ENCODE assay signal across 8 cellular contexts in the genomic region with DNA sequence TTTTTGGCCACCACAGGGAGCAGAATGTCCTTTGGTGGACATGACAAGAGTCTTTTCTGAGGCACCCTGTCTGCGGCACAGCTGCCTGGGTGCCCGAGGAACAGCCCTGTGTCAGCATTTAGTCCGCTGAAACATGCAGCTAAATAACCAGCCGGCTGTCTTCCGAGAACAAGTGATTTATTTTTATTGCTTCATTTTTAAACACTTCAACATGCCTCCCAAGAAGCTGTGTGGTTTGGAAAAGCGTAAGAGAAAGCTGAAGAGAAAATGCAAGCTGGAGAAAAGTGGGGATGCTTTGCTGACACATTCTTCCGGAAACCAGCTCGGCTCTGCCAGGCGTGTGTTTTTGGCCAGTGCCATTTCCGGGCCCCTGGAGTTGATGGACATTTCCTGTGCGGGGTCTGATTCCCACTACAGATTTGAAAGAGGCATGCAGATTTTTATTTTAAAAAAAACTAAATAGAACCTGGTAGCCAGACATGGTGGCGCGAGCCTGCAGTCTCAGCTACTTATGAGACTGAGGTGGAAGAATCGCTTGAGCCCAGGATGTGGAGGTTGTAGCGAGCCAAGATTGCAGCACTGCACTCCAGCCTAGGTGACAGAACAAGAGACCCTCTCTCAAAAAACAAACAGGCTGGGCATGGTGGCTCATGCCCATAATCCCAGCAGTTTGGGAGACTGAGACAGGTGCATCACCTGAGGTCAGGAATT.
A peak's percentile ranks its signal among the peaks of the same experiment; 100 is the strongest.
DNase-seq lines count a peak whose midpoint lies in the region; ATAC-seq and TF ChIP-seq lines count a peak whose summit lies in the region.

No MANE protein-coding gene starts in this region.

- peak overlapping the region; percentile 50 for H3K4me3 ChIP-seq in CD4-positive, CD25-positive, alpha-beta regulatory T cell (ENCODE audit: low read depth, low read length)
- H3K4me3 ChIP-seq in urinary bladder (ENCODE audit: low read depth, low read length) = no peak overlapping the region

- no peak overlapping the region for H3K27ac Mint-ChIP-seq in CD4-positive, CD25-positive, alpha-beta regulatory T cell
- no peak overlapping the region for H3K27ac Mint-ChIP-seq in central memory CD8-positive, alpha-beta T cell (ENCODE audit: low read depth)

- no peak overlapping the region for H3K27ac ChIP-seq in CD4-positive, CD25-positive, alpha-beta regulatory T cell (ENCODE audit: insufficient read depth, low read length, poor library complexity, severe bottlenecking)
- H3K27ac ChIP-seq in urinary bladder (ENCODE audit: low read depth) = peak overlapping the region; percentile 39

- peaks cover 0 to 2% (median 0%) of the 10 kb centered on the region in 7 donors for H3K9me3 Mint-ChIP-seq in CD4-positive, CD25-positive, alpha-beta regulatory T cell
- H3K9me3 Mint-ChIP-seq in central memory CD8-positive, alpha-beta T cell = no peaks in the 10 kb centered on the region

- H3K27me3 ChIP-seq in CD4-positive, CD25-positive, alpha-beta regulatory T cell (ENCODE audit: control insufficient read depth, insufficient read depth, low read length) = no peaks in the 10 kb centered on the region

- no peaks in the 10 kb centered on the region for H3K36me3 Mint-ChIP-seq in CD4-positive, CD25-positive, alpha-beta regulatory T cell
- H3K36me3 Mint-ChIP-seq in central memory CD8-positive, alpha-beta T cell (ENCODE audit: insufficient read depth) = no peaks in the 10 kb centered on the region

- ATAC-seq in CD4-positive, CD25-positive, alpha-beta regulatory T cell (ENCODE audit: low read depth in 2 of 2) = peak in 1 of 2 donors; percentile 25
- ATAC-seq in central memory CD8-positive, alpha-beta T cell (replicated peaks; ENCODE audit: extremely low read depth, poor library complexity, severe bottlenecking) = no peak
- no peak for ATAC-seq in GM18520 (IDR thresholded peaks at IDR 0.05; ENCODE audit: unreplicated experiment)

- no peaks in the 10 kb centered on the region for H3K9me3 ChIP-seq in CD4-positive, CD25-positive, alpha-beta regulatory T cell (ENCODE audit: control insufficient read depth in 2 of 2, low read length in 2 of 2)

- peaks cover 10% of the 10 kb centered on the region for H3K27me3 Mint-ChIP-seq in CD4-positive, CD25-positive, alpha-beta regulatory T cell
- H3K27me3 Mint-ChIP-seq in central memory CD8-positive, alpha-beta T cell = peaks cover 10% of the 10 kb centered on the region

- peaks cover 6% of the 10 kb centered on the region for H3K4me1 ChIP-seq in CD4-positive, CD25-positive, alpha-beta regulatory T cell (ENCODE audit: control insufficient read depth, insufficient read depth, low read length, poor library complexity, severe bottlenecking)
- H3K4me1 ChIP-seq in urinary bladder (ENCODE audit: insufficient read depth) = no peaks in the 10 kb centered on the region

- H3K36me3 ChIP-seq in CD4-positive, CD25-positive, alpha-beta regulatory T cell (ENCODE audit: control insufficient read depth, insufficient read depth, low read length) = no peaks in the 10 kb centered on the region
- H3K36me3 ChIP-seq in urinary bladder (ENCODE audit: insufficient read depth) = no peaks in the 10 kb centered on the region

- H3K4me3 Mint-ChIP-seq in CD4-positive, CD25-positive, alpha-beta regulatory T cell = peak overlapping the region in 3 of 4 donors; percentile 36 to 68 (median 60)
- H3K4me3 Mint-ChIP-seq in central memory CD8-positive, alpha-beta T cell = peak overlapping the region; percentile 47

- H3K4me1 Mint-ChIP-seq in CD4-positive, CD25-positive, alpha-beta regulatory T cell = peaks cover 0 to 15% (median 0%) of the 10 kb centered on the region in 4 donors
- no peaks in the 10 kb centered on the region for H3K4me1 Mint-ChIP-seq in central memory CD8-positive, alpha-beta T cell

- DNase-seq in CD4-positive, CD25-positive, alpha-beta regulatory T cell = peak in 1 of 3 donors; percentile 67
- DNase-seq in NOMO-1 (lab: John Stamatoyannopoulos, UW; ENCODE audit: unreplicated experiment in 2 of 2) = peak; percentile 72 to 76
- DNase-seq in central memory CD8-positive, alpha-beta T cell (ENCODE audit: low spot score in 2 of 2) = no peak
- peak; percentile 28 for DNase-seq in mucosa of gallbladder (ENCODE audit: low spot score)
- no peak for DNase-seq in GM20000 (ENCODE audit: low spot score)
- no peak for DNase-seq in SKM-1 treated with dmso at 0.1 percent for 144 hours (lab: John Stamatoyannopoulos, UW; ENCODE audit: unreplicated experiment)

- TF ChIP-seq CTCF in GM20000 (IDR thresholded peaks at IDR 0.05; ENCODE audit: extremely low read depth, missing control alignments) = no peak

- 14% methylated on average over 15 of the region's 15 CpGs for WGBS in urinary bladder

Comparison
In these comparisons a context has a peak if more than half of its experiments do, and no peak if none do; other contexts are left out.
1. DNase-seq: peak in NOMO-1 (2 of 2) and mucosa of gallbladder (single experiment); none in central memory CD8-positive, alpha-beta T cell (0 of 2), GM20000 (single experiment) and SKM-1 treated with dmso at 0.1 percent for 144 hours (single experiment).